ENCODE assay signal across 24 cellular contexts in genomic region chrX:104670051-104670450, GRCh38.
DNase-seq lines count a peak whose midpoint lies in the region; ATAC-seq, FAIRE-seq and TF ChIP-seq lines count a peak whose summit lies in the region.
"Had no signal": no experiment of that assay in that cellular context is flagged by ENCODE, and none has a peak within 500 bp of the region (broad histone marks: within the 10 kb centered on the region; RNA-seq: fewer than 3 reads in every experiment).

No MANE protein-coding gene starts in this region.

- H3K4me1 ChIP-seq in body of pancreas (peaks cover 11% of the 10 kb centered on the region), stomach (no peaks in the 10 kb centered on the region), left lung (no peaks in the 10 kb centered on the region)
- H3K4me1 ChIP-seq: A549, BE2C had no signal

- peak; percentile 45 for FAIRE-seq in GM12891 (lab: Jason Lieb, UNC)
- FAIRE-seq: A549, D721Med, GM12892, H1 had no signal

- WGBS in body of pancreas, 2 donors, result 7 to 11% methylated on average over 3 of the region's 4 CpGs
- WGBS in stomach, 5 donors, result 34 to 53% (median 41%) methylated on average over 4 of the region's 4 CpGs

- TF ChIP-seq CTCF in body of pancreas (IDR thresholded peaks at IDR 0.05), result no peak
- TF ChIP-seq CTCF in stomach (IDR thresholded peaks at IDR 0.05), result no peak
- no peak for TF ChIP-seq CTCF in left lung (IDR thresholded peaks at IDR 0.05)

- no peaks in the 10 kb centered on the region for H3K36me3 ChIP-seq in body of pancreas (replicated peaks in 1 of 2; ENCODE audit: insufficient read depth in 1 of 2, low read depth in 2 of 2)
- H3K36me3 ChIP-seq in stomach, result no peaks in the 10 kb centered on the region
- H3K36me3 ChIP-seq in left lung, result no peaks in the 10 kb centered on the region
- H3K36me3 ChIP-seq: BE2C; BLaER1 treated with 17β-estradiol and CSF1 and Interleukin-3, amounts not matched to agents 10 nM and 100 nM had no signal

- H3K9me3 ChIP-seq in body of pancreas (no peaks in the 10 kb centered on the region), stomach (no peaks in the 10 kb centered on the region), left lung (no peaks in the 10 kb centered on the region)
- H3K9me3 ChIP-seq: A549; BE2C; BLaER1 treated with 17β-estradiol and CSF1 and Interleukin-3, amounts not matched to agents 10 nM and 100 nM had no signal

- no peak overlapping the region for H3K4me3 ChIP-seq in body of pancreas
- no peak overlapping the region for H3K4me3 ChIP-seq in stomach
- H3K4me3 ChIP-seq in left lung, result no peak overlapping the region
- H3K4me3 ChIP-seq: A549; BLaER1 treated with 17β-estradiol and CSF1 and Interleukin-3, amounts not matched to agents 10 nM and 100 nM; GM23248 had no signal

- H3K27me3 ChIP-seq in body of pancreas (no peaks in the 10 kb centered on the region), stomach (no peaks in the 10 kb centered on the region), left lung (no peaks in the 10 kb centered on the region)
- H3K27me3 ChIP-seq: BE2C; BLaER1 treated with 17β-estradiol and CSF1 and Interleukin-3, amounts not matched to agents 10 nM and 100 nM had no signal

- H3K27ac ChIP-seq in body of pancreas (no peak overlapping the region), stomach (no peak overlapping the region), left lung (no peak overlapping the region)
- H3K27ac ChIP-seq: A549; BLaER1 treated with 17β-estradiol and CSF1 and Interleukin-3, amounts not matched to agents 10 nM and 100 nM; GM23248 had no signal

- intact Hi-C loops in body of pancreas (cut with DNase I) (no loop called here), stomach (cut with DNase I; ENCODE audit: low total_unique reads) (no loop called here), left lung (cut with DNase I) (no loop called here)

- DNase-seq in GM12891 (ENCODE audit: insufficient read length, low spot score) (no peak), body of pancreas (peak; percentile 37 to 63 (median 52)), mucosa of gallbladder (ENCODE audit: low spot score) (peak; percentile 42), stomach (peak; percentile 35), DMS79 treated with DMSO at 0.1 percent for 48 hours (lab: John Stamatoyannopoulos, UW) (no peak), activated T-cell treated with anti-CD3 and anti-CD28 coated beads for 4 hours (no peak), left lung (no peak)
- DNase-seq: 8988T; ACHN; AML-193; BE2C; CD4-positive, alpha-beta T cell; CD8-positive, alpha-beta memory T cell; DMS 273 treated with DMSO at 0.1 percent for 48 hours; DMS79; GF-D8; GM23248; H7; HCEC 1CT had no signal

- TF ChIP-seq EP300 in stomach (IDR thresholded peaks at IDR 0.05), result no peak

- ATAC-seq in body of pancreas (peak; percentile 72), left lung (no peak)
- ATAC-seq: A549 had no signal

- no peak for TF ChIP-seq POLR2A in GM12891 (IDR thresholded peaks at IDR 0.05; ENCODE audit: low read depth, low read length)
- no peak for TF ChIP-seq POLR2A in body of pancreas (IDR thresholded peaks at IDR 0.05)
- TF ChIP-seq POLR2A in stomach (IDR thresholded peaks at IDR 0.05), result no peak

TF ChIP-seq in GM12891, 5 proteins besides CTCF, POLR2A, EP300 and RAD21:
- TF ChIP-seq POLR2AphosphoS5 (IDR thresholded peaks at IDR 0.05; ENCODE audit: low read depth, low read length) (no peak), TAF1 (IDR thresholded peaks at IDR 0.05; ENCODE audit: low read depth, low read length) (no peak), PAX5 (IDR thresholded peaks at IDR 0.05; ENCODE audit: insufficient read depth, low read length, severe bottlenecking) (no peak), SPI1 (IDR thresholded peaks at IDR 0.05; ENCODE audit: low read depth, low read length) (no peak), POU2F2 (IDR thresholded peaks at IDR 0.05; ENCODE audit: low read depth, low read length) (no peak)

Comparison
In these comparisons a context has a peak if more than half of its experiments do, and no peak if none do; other contexts are left out.
1. DNase-seq: peak in body of pancreas (4 of 4), mucosa of gallbladder (single experiment) and stomach (single experiment); none in GM12891 (single experiment), DMS79 treated with DMSO at 0.1 percent for 48 hours (single experiment), activated T-cell treated with anti-CD3 and anti-CD28 coated beads for 4 hours (single experiment) and left lung (0 of 2).